35 cellular contexts compared by ENCODE assay signal in genomic region chr7:29065458-29065857, GRCh38.
"Had no signal": no experiment of that assay in that cellular context is flagged by ENCODE, and none has a peak within 500 bp of the region (broad histone marks: within the 10 kb centered on the region; RNA-seq: fewer than 3 reads in every experiment).

No MANE protein-coding gene starts in this region.

- H3K9me3 ChIP-seq: MG63 had no signal

- DNase-seq: Karpas-422, Kasumi-1, KBM-7, KG1, MG63, MM.1S, MV-4-11, NCI-H1048, NCI-H1092, NCI-H1092 treated with DMSO at 0.1 percent for 48 hours, NCI-H1105, NCI-H1105 treated with DMSO at 0.1 percent for 48 hours, NCI-H1417, NCI-H1417 treated with DMSO at 0.1 percent for 48 hours, NCI-H1436, NCI-H1436 treated with DMSO at 0.1 percent for 48 hours, NCI-H146, NCI-H1694, NCI-H1694 treated with DMSO at 0.1 percent for 48 hours, NCI-H187, NCI-H187 treated with DMSO at 0.1 percent for 48 hours, NCI-H1930, NCI-H2029, NCI-H2029 treated with DMSO at 0.1 percent for 48 hours, NCI-H2081, NCI-H2081 treated with DMSO at 0.1 percent for 48 hours, NCI-H2107, NCI-H2171, NCI-H2171 treated with DMSO at 0.1 percent for 48 hours, NCI-H2227 treated with DMSO at 0.1 percent for 48 hours, NCI-H226, NCI-H345, NCI-H446, NCI-H446 treated with DMSO at 0.1 percent for 48 hours had no signal

- H3K27ac ChIP-seq: KMS-11 had no signal

- H3K36me3 ChIP-seq: MG63 had no signal

- H3K9ac ChIP-seq: KMS-11 had no signal

- H3K4me3 ChIP-seq: MG63 had no signal
